Comparison of ENCODE assay signal across 8 cellular contexts in genomic region chr10:91797077-91797690, GRCh38. TPM values are rescaled to one million over a fixed set of nuclear protein-coding genes. Genes with fewer than 3 reads are reported as not detected.
DNase-seq lines count a peak whose midpoint lies in the region; TF ChIP-seq lines count a peak whose summit lies in the region.

No MANE protein-coding gene starts in this region.

- TF ChIP-seq POLR2A in erythroblast (IDR thresholded peaks at IDR 0.05; ENCODE audit: low read length): no peak

- H3K27me3 Mint-ChIP-seq in activated T-helper 2 cell treated with anti-CD3 and anti-CD28 coated beads, Interferon-gamma antibody, Interleukin-2, Interleukin-4, amounts not matched to agents 10 μg/mL and 5 μg/mL and 100 μg/mL, durations not matched to agents 14 hours and 24 hours and 36 hours (ENCODE audit: low read depth): peaks cover 3% of the 10 kb centered on the region
- peaks cover 7 to 15% (median 11%) of the 10 kb centered on the region in 3 donors for H3K27me3 Mint-ChIP-seq in immature natural killer cell (ENCODE audit: low read depth in 3 of 3)

- peaks cover 50% of the 10 kb centered on the region for H3K4me1 Mint-ChIP-seq in activated T-helper 2 cell treated with anti-CD3 and anti-CD28 coated beads, Interferon-gamma antibody, Interleukin-2, Interleukin-4, amounts not matched to agents 10 μg/mL and 5 μg/mL and 100 μg/mL, durations not matched to agents 14 hours and 24 hours and 36 hours (ENCODE audit: low read depth)
- H3K4me1 Mint-ChIP-seq in immature natural killer cell: peaks cover 60 to 66% of the 10 kb centered on the region in 2 donors

- no peaks in the 10 kb centered on the region for H3K27me3 ChIP-seq in subcutaneous abdominal adipose tissue (ENCODE audit: control insufficient read depth in 5 of 5, insufficient read depth in 4 of 5, low read length in 5 of 5)

- peaks cover 0 to 39% (median 31%) of the 10 kb centered on the region in 5 donors for H3K4me1 ChIP-seq in subcutaneous abdominal adipose tissue (ENCODE audit: control insufficient read depth in 5 of 5, insufficient read depth in 5 of 5, low read length in 5 of 5)

- peak overlapping the region; percentile 91 for H3K27ac ChIP-seq in subcutaneous abdominal adipose tissue (ENCODE audit: low read depth, low read length)

- intact Hi-C loops in activated T-helper 2 cell treated with anti-CD3 and anti-CD28 coated beads, Interferon-gamma antibody, Interleukin-2, Interleukin-4, amounts not matched to agents 10 μg/mL and 5 μg/mL and 100 μg/mL, durations not matched to agents 14 hours and 24 hours and 36 hours (cut with micrococcal nuclease): loop anchor here (2.0 to 10.0 kb wide), 4 partner anchors 38 to 926 kb away; partner anchors contain the start of genes CPEB3, MARCHF5 and RPP30

- H3K36me3 ChIP-seq in subcutaneous abdominal adipose tissue (ENCODE audit: control insufficient read depth in 5 of 5, insufficient read depth in 5 of 5, low read length in 5 of 5): no peaks in the 10 kb centered on the region

- H3K27ac Mint-ChIP-seq in activated T-helper 2 cell treated with anti-CD3 and anti-CD28 coated beads, Interferon-gamma antibody, Interleukin-2, Interleukin-4, amounts not matched to agents 10 μg/mL and 5 μg/mL and 100 μg/mL, durations not matched to agents 14 hours and 24 hours and 36 hours: peak overlapping the region; percentile 90
- H3K27ac Mint-ChIP-seq in immature natural killer cell: peak overlapping the region; percentile 91 to 97 (median 94)

- H3K9ac ChIP-seq in subcutaneous abdominal adipose tissue (ENCODE audit: low read length in 5 of 5): peak overlapping the region in 4 of 5 donors; percentile 82 to 98 (median 93)

- no peaks in the 10 kb centered on the region for H3K9me3 ChIP-seq in subcutaneous abdominal adipose tissue (ENCODE audit: control insufficient read depth in 5 of 5, low read length in 5 of 5)

- peak overlapping the region; percentile 90 to 99 (median 97) for H3K4me3 ChIP-seq in subcutaneous abdominal adipose tissue (ENCODE audit: low read depth in 1 of 5, low read length in 5 of 5)

- H3K4me3 Mint-ChIP-seq in activated T-helper 2 cell treated with anti-CD3 and anti-CD28 coated beads, Interferon-gamma antibody, Interleukin-2, Interleukin-4, amounts not matched to agents 10 μg/mL and 5 μg/mL and 100 μg/mL, durations not matched to agents 14 hours and 24 hours and 36 hours (ENCODE audit: low read depth): peak overlapping the region; percentile 88
- peak overlapping the region; percentile 90 to 97 (median 93) for H3K4me3 Mint-ChIP-seq in immature natural killer cell

- DNase-seq in NOMO-1 treated with DMSO at 0.1 percent for 48 hours (lab: John Stamatoyannopoulos, UW; ENCODE audit: unreplicated experiment) (peak; percentile 46), NOMO-1 treated with dmso at 0.1 percent for 144 hours (lab: John Stamatoyannopoulos, UW; ENCODE audit: unreplicated experiment) (no peak), immature natural killer cell (no peak), erythroblast (lab: John Stamatoyannopoulos, UW) (no peak), anterior cingulate cortex (lab: John Stamatoyannopoulos, UW) (no peak), HK-2 (ENCODE audit: unreplicated experiment) (no peak)
- DNase-seq in activated T-helper 2 cell treated with anti-CD3 and anti-CD28 coated beads, Interferon-gamma antibody, Interleukin-2, Interleukin-4, amounts not matched to agents 10 μg/mL and 5 μg/mL and 100 μg/mL, durations not matched to agents 14 hours and 24 hours and 36 hours (ENCODE audit: low spot score): no peak

- H3K36me3 Mint-ChIP-seq in activated T-helper 2 cell treated with anti-CD3 and anti-CD28 coated beads, Interferon-gamma antibody, Interleukin-2, Interleukin-4, amounts not matched to agents 10 μg/mL and 5 μg/mL and 100 μg/mL, durations not matched to agents 14 hours and 24 hours and 36 hours (ENCODE audit: low read depth): peaks cover 27% of the 10 kb centered on the region
- H3K36me3 Mint-ChIP-seq in immature natural killer cell: no peaks in the 10 kb centered on the region

- no peaks in the 10 kb centered on the region for H3K9me3 Mint-ChIP-seq in activated T-helper 2 cell treated with anti-CD3 and anti-CD28 coated beads, Interferon-gamma antibody, Interleukin-2, Interleukin-4, amounts not matched to agents 10 μg/mL and 5 μg/mL and 100 μg/mL, durations not matched to agents 14 hours and 24 hours and 36 hours
- no peaks in the 10 kb centered on the region for H3K9me3 Mint-ChIP-seq in immature natural killer cell

RNA-seq across cellular contexts. Expression of gene TNKS2, which starts 1.0 kb away (rescaled TPM):
- total RNA-seq in activated T-helper 2 cell treated with anti-CD3 and anti-CD28 coated beads, Interferon-gamma antibody, Interleukin-2, Interleukin-4, amounts not matched to agents 10 μg/mL and 5 μg/mL and 100 μg/mL, durations not matched to agents 14 hours and 24 hours and 36 hours: 27.2 and 28.1 TPM in 2 replicates
- 10 to 100 TPM; 21.9 to 31.1 (median 25.3) TPM for polyA plus RNA-seq in immature natural killer cell
